1 cellular context compared by ENCODE assay signal in genomic region chr11:17186932-17187692, GRCh38.
TF ChIP-seq lines count a peak whose summit lies in the region.

No MANE protein-coding gene starts in this region.

TF ChIP-seq in WTC11, 78 proteins besides CTCF, POLR2A, EP300 and RAD21 (continued from another document):
- TF ChIP-seq AFF4 (CRISPR knock-in tag; IDR thresholded peaks at IDR 0.05; ENCODE audit: borderline replicate concordance), result no peak
